ENCODE assay signal across 8 cellular contexts in genomic region chr12:11958216-11959091, GRCh38.
DNase-seq lines count a peak whose midpoint lies in the region; ATAC-seq and TF ChIP-seq lines count a peak whose summit lies in the region.

No MANE protein-coding gene starts in this region.

- intact Hi-C loops in heart left ventricle (cut with DNase I) (no loop called here), lower leg skin (cut with DNase I; ENCODE audit: low total_unique reads) (no loop called here), lower lobe of right lung (cut with DNase I) (no loop called here)

- H3K36me3 ChIP-seq in heart left ventricle: no peaks in the 10 kb centered on the region
- no peaks in the 10 kb centered on the region for H3K36me3 ChIP-seq in lower lobe of right lung

- H3K4me1 ChIP-seq in heart left ventricle (peaks cover 0 to 9% (median 0%) of the 10 kb centered on the region in 12 donors), lower lobe of right lung (no peaks in the 10 kb centered on the region)

- H3K9me3 ChIP-seq in heart left ventricle: no peaks in the 10 kb centered on the region
- H3K9me3 ChIP-seq in lower lobe of right lung: no peaks in the 10 kb centered on the region

- TF ChIP-seq POLR2A in heart left ventricle (IDR thresholded peaks at IDR 0.05): no peak
- TF ChIP-seq POLR2A in lower leg skin (IDR thresholded peaks at IDR 0.05): no peak

- H3K27ac ChIP-seq in heart left ventricle (no peak overlapping the region), lower lobe of right lung (no peak overlapping the region)

- H3K4me3 ChIP-seq in heart left ventricle (no peak overlapping the region), lower leg skin (ENCODE audit: low read depth, poor library complexity, severe bottlenecking) (no peak overlapping the region), lower lobe of right lung (no peak overlapping the region)

- H3K4me1 Mint-ChIP-seq in central memory CD8-positive, alpha-beta T cell: peaks cover 25% of the 10 kb centered on the region

- no peaks in the 10 kb centered on the region for H3K36me3 Mint-ChIP-seq in central memory CD8-positive, alpha-beta T cell (ENCODE audit: insufficient read depth)

- peak; percentile 89 for DNase-seq in RPMI7951 (ENCODE audit: low read depth)
- DNase-seq in central memory CD8-positive, alpha-beta T cell (ENCODE audit: low spot score in 2 of 2): no peak
- peak; percentile 69 for DNase-seq in stimulated activated CD4-positive, alpha-beta T cell treated with anti-CD3 and anti-CD28 coated beads, Interleukin-15, amount 100 ng/mL, for 24 hours
- DNase-seq in heart left ventricle: no peak
- no peak for DNase-seq in lower leg skin (ENCODE audit: low spot score in 2 of 2)
- no peak for DNase-seq in pons (ENCODE audit: low spot score)
- no peak for DNase-seq in lower lobe of right lung

- no peak for TF ChIP-seq CTCF in heart left ventricle (IDR thresholded peaks at IDR 0.05)
- TF ChIP-seq CTCF in lower leg skin (IDR thresholded peaks at IDR 0.05): no peak
- no peak for TF ChIP-seq CTCF in lower lobe of right lung (IDR thresholded peaks at IDR 0.05)

- no peak overlapping the region for H3K4me3 Mint-ChIP-seq in central memory CD8-positive, alpha-beta T cell

- peak; percentile 56 for ATAC-seq in GM19452 (IDR thresholded peaks at IDR 0.05; ENCODE audit: unreplicated experiment)
- no peak for ATAC-seq in central memory CD8-positive, alpha-beta T cell (replicated peaks; ENCODE audit: extremely low read depth, poor library complexity, severe bottlenecking)
- no peak for ATAC-seq in heart left ventricle
- no peak for ATAC-seq in lower lobe of right lung

- H3K27me3 ChIP-seq in heart left ventricle (peaks cover 0 to 7% (median 0%) of the 10 kb centered on the region in 9 donors), lower lobe of right lung (ENCODE audit: low read depth) (no peaks in the 10 kb centered on the region)

- peak overlapping the region; percentile 54 for H3K27ac Mint-ChIP-seq in central memory CD8-positive, alpha-beta T cell (ENCODE audit: low read depth)

- 69 to 72% (median 70%) methylated on average over 9 of the region's 9 CpGs for WGBS in heart left ventricle, 4 donors
- 63 to 68% methylated on average over 9 of the region's 9 CpGs for WGBS in lower leg skin, 2 donors

- peaks cover 11% of the 10 kb centered on the region for H3K27me3 Mint-ChIP-seq in central memory CD8-positive, alpha-beta T cell

- H3K9me3 Mint-ChIP-seq in central memory CD8-positive, alpha-beta T cell: no peaks in the 10 kb centered on the region

Comparison
In these comparisons a context has a peak if more than half of its experiments do, and no peak if none do; other contexts are left out.
1. DNase-seq: peak in RPMI7951 (single experiment) and stimulated activated CD4-positive, alpha-beta T cell treated with anti-CD3 and anti-CD28 coated beads, Interleukin-15, amount 100 ng/mL, for 24 hours (single experiment); none in central memory CD8-positive, alpha-beta T cell (0 of 2), heart left ventricle (0 of 5), lower leg skin (0 of 2), pons (single experiment) and lower lobe of right lung (single experiment).